ENCODE assay signal across 8 cellular contexts in genomic region chr7:66204822-66205735, GRCh38. TPM values are rescaled to one million over a fixed set of nuclear protein-coding genes. Genes with fewer than 3 reads are reported as not detected.
DNase-seq lines count a peak whose midpoint lies in the region; ATAC-seq and TF ChIP-seq lines count a peak whose summit lies in the region.

Gene TPST1, plus strand, starts transcription at chr7:66205334. Its CDS starts 35,092 bp downstream, at chr7:66240426.

- H3K4me2 ChIP-seq in fibroblast of lung (ENCODE audit: extremely low read depth, insufficient read depth, low read length), result peak within 1 kb of the TSS; percentile 94

- H3K4me1 ChIP-seq in Peyer's patch (peaks cover 0 to 15% (median 0%) of the 10 kb centered on the region in 4 donors), fibroblast of lung (ENCODE audit: control insufficient read depth, extremely low read depth, insufficient read depth, low read length) (peaks cover 4% of the 10 kb centered on the region)
- H3K4me1 ChIP-seq in naive thymus-derived CD4-positive, alpha-beta T cell (ENCODE audit: control insufficient read depth in 2 of 2, insufficient read depth in 2 of 2, low read length in 2 of 2), result peaks cover 0 to 30% of the 10 kb centered on the region in 2 donors

- no peaks in the 10 kb centered on the region for H4K20me1 ChIP-seq in fibroblast of lung (ENCODE audit: control insufficient read depth, extremely low read depth, insufficient read depth, low read length)

- peak in 1 of 2 donors; percentile 45 for TF ChIP-seq POLR2A in Peyer's patch (IDR thresholded peaks at IDR 0.05)

- peak within 1 kb of the TSS; percentile 70 to 92 (median 80) for H3K4me3 ChIP-seq in Peyer's patch
- H3K4me3 ChIP-seq in fibroblast of lung (replicated peaks in 1 of 4; ENCODE audit: control extremely low read depth in 1 of 4, insufficient read depth in 1 of 4, low read depth in 3 of 4, low read length in 4 of 4), result peak within 1 kb of the TSS; percentile 80 to 99 (median 96)
- peak within 1 kb of the TSS; percentile 49 for H3K4me3 ChIP-seq in naive thymus-derived CD4-positive, alpha-beta T cell (ENCODE audit: low read length)

- TF ChIP-seq CTCF in Peyer's patch (IDR thresholded peaks at IDR 0.05) (peak in 5 of 6 experiments; percentile 47 to 54 (median 50)), fibroblast of lung (conservative IDR thresholded peaks at IDR 0.05 in 1 of 2, IDR thresholded peaks at IDR 0.05 in 1 of 2; ENCODE audit: low read depth in 1 of 2, low read length in 2 of 2) (peak; percentile 26 to 46)

- peak within 1 kb of the TSS; percentile 82 for H3K9ac ChIP-seq in fibroblast of lung (ENCODE audit: insufficient read depth, low read length)

- peaks cover 44% of the 10 kb centered on the region for H3K79me2 ChIP-seq in fibroblast of lung (ENCODE audit: control insufficient read depth, insufficient read depth, low read length)

- peaks cover 20% of the 10 kb centered on the region for H3K4me1 Mint-ChIP-seq in activated T-helper 17 cell treated with anti-CD3 and anti-CD28 coated beads, Interleukin-2, amount 50 U/mL, for 72 hours
- peaks cover 26 to 57% (median 46%) of the 10 kb centered on the region in 7 donors for H3K4me1 Mint-ChIP-seq in naive thymus-derived CD4-positive, alpha-beta T cell
- peaks cover 30% of the 10 kb centered on the region for H3K4me1 Mint-ChIP-seq in stimulated activated memory B cell treated with anti-CD40 and anti-IgM and Interleukin-4, amounts not matched to agents 10 μg/mL and 1 μg/mL and 100 μg/mL, for 72 hours

- ATAC-seq in GM21723 (IDR thresholded peaks at IDR 0.05; ENCODE audit: unreplicated experiment), result peak; percentile 94
- ATAC-seq in activated T-helper 17 cell treated with anti-CD3 and anti-CD28 coated beads, Interleukin-2, amount 50 U/mL, for 72 hours (replicated peaks), result peak; percentile 92
- ATAC-seq in naive thymus-derived CD4-positive, alpha-beta T cell, result peak; percentile 94
- ATAC-seq in stimulated activated memory B cell treated with anti-CD40 and anti-IgM and Interleukin-4, amounts not matched to agents 10 μg/mL and 1 μg/mL and 100 μg/mL, for 72 hours, result peak; percentile 96

- peak within 1 kb of the TSS; percentile 81 for H3K4me3 Mint-ChIP-seq in activated T-helper 17 cell treated with anti-CD3 and anti-CD28 coated beads, Interleukin-2, amount 50 U/mL, for 72 hours
- H3K4me3 Mint-ChIP-seq in naive thymus-derived CD4-positive, alpha-beta T cell, result peak within 1 kb of the TSS; percentile 90 to 98 (median 92)
- peak within 1 kb of the TSS; percentile 89 for H3K4me3 Mint-ChIP-seq in stimulated activated memory B cell treated with anti-CD40 and anti-IgM and Interleukin-4, amounts not matched to agents 10 μg/mL and 1 μg/mL and 100 μg/mL, for 72 hours

- peak within 1 kb of the TSS; percentile 70 for H3K27ac Mint-ChIP-seq in activated T-helper 17 cell treated with anti-CD3 and anti-CD28 coated beads, Interleukin-2, amount 50 U/mL, for 72 hours
- peak within 1 kb of the TSS in 8 of 9 donors; percentile 75 to 91 (median 83) for H3K27ac Mint-ChIP-seq in naive thymus-derived CD4-positive, alpha-beta T cell
- H3K27ac Mint-ChIP-seq in stimulated activated memory B cell treated with anti-CD40 and anti-IgM and Interleukin-4, amounts not matched to agents 10 μg/mL and 1 μg/mL and 100 μg/mL, for 72 hours, result peak within 1 kb of the TSS; percentile 88

- H3K27me3 Mint-ChIP-seq in activated T-helper 17 cell treated with anti-CD3 and anti-CD28 coated beads, Interleukin-2, amount 50 U/mL, for 72 hours, result peaks cover 35% of the 10 kb centered on the region
- peaks cover 0 to 48% (median 6%) of the 10 kb centered on the region in 5 donors for H3K27me3 Mint-ChIP-seq in naive thymus-derived CD4-positive, alpha-beta T cell
- H3K27me3 Mint-ChIP-seq in stimulated activated memory B cell treated with anti-CD40 and anti-IgM and Interleukin-4, amounts not matched to agents 10 μg/mL and 1 μg/mL and 100 μg/mL, for 72 hours, result peaks cover 13% of the 10 kb centered on the region

- peak within 1 kb of the TSS; percentile 72 for H2AFZ ChIP-seq in fibroblast of lung (ENCODE audit: low read length)

- no peaks in the 10 kb centered on the region for H3K36me3 Mint-ChIP-seq in activated T-helper 17 cell treated with anti-CD3 and anti-CD28 coated beads, Interleukin-2, amount 50 U/mL, for 72 hours (ENCODE audit: low read depth)
- no peaks in the 10 kb centered on the region for H3K36me3 Mint-ChIP-seq in naive thymus-derived CD4-positive, alpha-beta T cell
- H3K36me3 Mint-ChIP-seq in stimulated activated memory B cell treated with anti-CD40 and anti-IgM and Interleukin-4, amounts not matched to agents 10 μg/mL and 1 μg/mL and 100 μg/mL, for 72 hours, result no peaks in the 10 kb centered on the region

- H3K36me3 ChIP-seq in Peyer's patch (no peaks in the 10 kb centered on the region), fibroblast of lung (ENCODE audit: control insufficient read depth, insufficient read depth, low read length) (peaks cover 4% of the 10 kb centered on the region)
- H3K36me3 ChIP-seq in naive thymus-derived CD4-positive, alpha-beta T cell (ENCODE audit: control insufficient read depth in 2 of 3, insufficient read depth in 3 of 3, low read length in 3 of 3), result peaks cover 0 to 6% (median 0%) of the 10 kb centered on the region in 3 experiments

- intact Hi-C loops in naive thymus-derived CD4-positive, alpha-beta T cell (cut with micrococcal nuclease), result loop anchor here (1.0 to 10.0 kb wide), 10 partner anchors 90 to 1893 kb away; partner anchors contain the start of genes CRCP (in 2 of the 2), GUSB (in 2 of the 2), SBDS (in 1 of the 2) and TYW1 (in 1 of the 2)

- no peaks in the 10 kb centered on the region for H3K9me3 Mint-ChIP-seq in activated T-helper 17 cell treated with anti-CD3 and anti-CD28 coated beads, Interleukin-2, amount 50 U/mL, for 72 hours
- peaks cover 0 to 3% (median 0%) of the 10 kb centered on the region in 11 donors for H3K9me3 Mint-ChIP-seq in naive thymus-derived CD4-positive, alpha-beta T cell
- no peaks in the 10 kb centered on the region for H3K9me3 Mint-ChIP-seq in stimulated activated memory B cell treated with anti-CD40 and anti-IgM and Interleukin-4, amounts not matched to agents 10 μg/mL and 1 μg/mL and 100 μg/mL, for 72 hours

- DNase-seq in DMS79 (lab: John Stamatoyannopoulos, UW), result peak; percentile 81
- DNase-seq in KG1 (lab: John Stamatoyannopoulos, UW), result peak; percentile 38
- peak; percentile 81 to 90 (median 81) for DNase-seq in Peyer's patch
- peak; percentile 81 to 85 for DNase-seq in fibroblast of lung (ENCODE audit: low read depth in 2 of 2)
- peak; percentile 69 to 83 (median 78) for DNase-seq in naive thymus-derived CD4-positive, alpha-beta T cell

- CTCF ChIA-PET in naive thymus-derived CD4-positive, alpha-beta T cell (lab: Charles Lee), result interaction anchor here (1.4 kb wide), 1 partner anchor 9 kb away, joined by 3 read pairs; no protein-coding TSS in a partner anchor

- H3K27ac ChIP-seq in Peyer's patch (peak within 1 kb of the TSS; percentile 63 to 78 (median 72)), fibroblast of lung (ENCODE audit: insufficient read depth, low read length) (peak within 1 kb of the TSS; percentile 77)
- H3K27ac ChIP-seq in naive thymus-derived CD4-positive, alpha-beta T cell (ENCODE audit: low read depth, low read length), result peak within 1 kb of the TSS; percentile 60

- H3K9me3 ChIP-seq in Peyer's patch (no peaks in the 10 kb centered on the region), fibroblast of lung (ENCODE audit: control insufficient read depth, insufficient read depth, low read depth, low read length) (no peaks in the 10 kb centered on the region)
- H3K9me3 ChIP-seq in naive thymus-derived CD4-positive, alpha-beta T cell (ENCODE audit: control insufficient read depth in 2 of 3, low read length in 3 of 3), result no peaks in the 10 kb centered on the region

- POLR2A ChIA-PET in naive thymus-derived CD4-positive, alpha-beta T cell (lab: Charles Lee), result interaction anchor here (1.4 to 1.5 kb wide), 2 partner anchors 17 to 289 kb away, joined by 3 to 6 read pairs; no protein-coding TSS in a partner anchor

- H3K27me3 ChIP-seq in Peyer's patch (no peaks in the 10 kb centered on the region), fibroblast of lung (ENCODE audit: control insufficient read depth, insufficient read depth, low read length) (no peaks in the 10 kb centered on the region)
- H3K27me3 ChIP-seq in naive thymus-derived CD4-positive, alpha-beta T cell (ENCODE audit: control insufficient read depth in 2 of 2, insufficient read depth in 2 of 2, low read length in 2 of 2), result no peaks in the 10 kb centered on the region

RNA-seq across cellular contexts. Expression of gene TPST1, which starts in this region (rescaled TPM):
- total RNA-seq in Peyer's patch (10 to 100 TPM in 3 of 4 donors, 1 to 10 TPM in 1; 5.4 to 58.6 (median 12.5) TPM), fibroblast of lung (151 and 189 TPM in 2 replicates)
- total RNA-seq in activated T-helper 17 cell treated with anti-CD3 and anti-CD28 coated beads, Interleukin-2, amount 50 U/mL, for 72 hours, result under 1 TPM; 0.84 to 0.93 TPM
- 73.9 and 81.8 TPM in 2 replicates for polyA plus RNA-seq in fibroblast of lung
- 47.8 and 48.6 TPM in 2 replicates for polyA plus RNA-seq in fibroblast of lung (2012)
- 14.0 and 15.1 TPM in 2 replicates for polyA minus RNA-seq in fibroblast of lung (ENCODE audit: low replicate concordance)
- 1 to 10 TPM in 4 of 5 experiments, under 1 TPM in 1; 0.70 to 5.0 (median 2.7) TPM for total RNA-seq in naive thymus-derived CD4-positive, alpha-beta T cell
- 1 to 10 TPM; 2.2 to 5.5 TPM for polyA plus RNA-seq in naive thymus-derived CD4-positive, alpha-beta T cell

Comparison
In these comparisons a context has a peak if more than half of its experiments do, and no peak if none do; other contexts are left out.
1. Peak in every context shown above with its lines: DNase-seq, ATAC-seq, H3K4me3 ChIP-seq and H3K27ac ChIP-seq.
2. RNA of gene TPST1 (polyA plus RNA-seq): 47.8 to 81.8 TPM in fibroblast of lung; 2.2 to 5.5 TPM in naive thymus-derived CD4-positive, alpha-beta T cell; every median in the first group is over 4 times any median in the second.
3. Peak in ATAC-seq in activated T-helper 17 cell treated with anti-CD3 and anti-CD28 coated beads, Interleukin-2, amount 50 U/mL, for 72 hours; RNA of the gene not detected or under 1 TPM.